In genomic region chr12:65217127-65217526, GRCh38 we compare ENCODE assay signal across 1 cellular context.
A peak's percentile ranks its signal among the peaks of the same experiment; 100 is the strongest.
TF ChIP-seq lines count a peak whose summit lies in the region.

No MANE protein-coding gene starts in this region.

TF ChIP-seq in SK-N-SH, 30 proteins besides CTCF, POLR2A, EP300 and RAD21 (continued from another document):
- TF ChIP-seq USF2 (IDR thresholded peaks at IDR 0.05; ENCODE audit: borderline replicate concordance, low read depth, low read length) (no peak), YY1 (IDR thresholded peaks at IDR 0.05; ENCODE audit: low read depth) (no peak), CHD2 (IDR thresholded peaks at IDR 0.05; ENCODE audit: low read length, partially characterized antibody) (peak; percentile 57), TCF12 (IDR thresholded peaks at IDR 0.05) (peak; percentile 35; the same call in 1 of the 2 replicates)
